ENCODE assay signal across 9 cellular contexts in the genomic region with DNA sequence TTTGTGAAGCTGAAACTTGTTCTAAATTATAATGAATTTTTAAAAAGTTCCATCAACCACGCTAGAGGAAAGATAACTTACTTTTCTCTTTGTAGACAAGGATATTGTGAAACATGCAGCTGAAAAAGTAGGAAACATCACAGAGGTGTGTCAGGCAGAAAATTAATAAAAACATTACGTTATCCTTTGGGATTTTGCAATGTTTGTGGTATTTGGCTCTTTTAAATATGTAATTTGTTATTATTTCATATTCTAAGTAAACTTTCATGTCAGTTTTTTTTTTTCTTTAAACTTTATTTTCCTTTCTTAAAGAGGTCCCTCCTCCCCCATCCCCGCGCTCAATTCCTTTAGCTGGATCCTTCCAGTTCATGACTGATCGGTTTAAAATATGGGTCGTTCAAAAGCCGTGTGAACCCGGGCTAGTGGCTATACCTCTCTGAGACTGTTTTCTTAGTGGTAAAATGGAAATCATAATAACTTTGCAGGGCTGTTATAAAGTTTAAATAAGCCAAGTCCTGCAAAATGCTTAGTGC. TPM values are rescaled to one million over a fixed set of nuclear protein-coding genes. Genes with fewer than 3 reads are reported as not detected.
A peak's percentile ranks its signal among the peaks of the same experiment; 100 is the strongest.
DNase-seq lines count a peak whose midpoint lies in the region; ATAC-seq and TF ChIP-seq lines count a peak whose summit lies in the region.
"Had no signal": no experiment of that assay in that cellular context is flagged by ENCODE, and none has a peak within 500 bp of the region (broad histone marks: within the 10 kb centered on the region; RNA-seq: fewer than 3 reads in every experiment).

No MANE protein-coding gene starts in this region.

- H3K27ac ChIP-seq in duodenal mucosa (ENCODE audit: low read depth, low read length): no peak overlapping the region
- peak overlapping the region; percentile 54 for H3K27ac ChIP-seq in neural cell (ENCODE audit: low read length)

- H4K20me1 ChIP-seq in neural cell (ENCODE audit: insufficient read depth): no peaks in the 10 kb centered on the region

- no peak for TF ChIP-seq CTCF in Caco-2 (IDR thresholded peaks at IDR 0.05; ENCODE audit: insufficient read depth in 1 of 2, low read depth in 1 of 2, low read length in 1 of 2, severe bottlenecking in 1 of 2, unreplicated experiment in 1 of 2)
- TF ChIP-seq CTCF in neural cell (IDR thresholded peaks at IDR 0.05; ENCODE audit: poor library complexity, severe bottlenecking): no peak

- TF ChIP-seq EP300 in neural cell (conservative IDR thresholded peaks at IDR 0.05; ENCODE audit: poor library complexity, severe bottlenecking): no peak

- H3K9ac ChIP-seq in duodenal mucosa (ENCODE audit: low read depth in 1 of 2, low read length in 2 of 2) (no peak overlapping the region), neural cell (ENCODE audit: low read length) (peak overlapping the region; percentile 51)

- H3F3A ChIP-seq in neural cell (ENCODE audit: insufficient read depth, low read length, poor library complexity, severe bottlenecking): no peaks in the 10 kb centered on the region

- no peaks in the 10 kb centered on the region for H3K36me3 Mint-ChIP-seq in Caco-2 (ENCODE audit: insufficient read depth, unreplicated experiment)

- no peak overlapping the region for H3K4me3 Mint-ChIP-seq in Caco-2 (ENCODE audit: unreplicated experiment)

- no peaks in the 10 kb centered on the region for H3K9me3 ChIP-seq in Caco-2
- no peaks in the 10 kb centered on the region for H3K9me3 ChIP-seq in duodenal mucosa (ENCODE audit: control insufficient read depth in 1 of 2, low read length in 2 of 2)
- H3K9me3 ChIP-seq in neural cell (ENCODE audit: low read length): no peaks in the 10 kb centered on the region

- no peak for DNase-seq in Caco-2
- no peak for DNase-seq in middle frontal gyrus (ENCODE audit: extremely low spot score, low spot score)
- DNase-seq in retina: no peak

- CTCF ChIA-PET in Caco-2 (lab: Charles Lee): interaction anchor here (0.9 to 1.6 kb wide), 10 partner anchors 20 to 286 kb away, joined by 3 to 6 read pairs (median 4); a partner anchor contains a TSS

- H3K27me3 ChIP-seq in Caco-2 (replicated peaks; ENCODE audit: control insufficient read depth, insufficient read depth, low read length) (no peaks in the 10 kb centered on the region), duodenal mucosa (ENCODE audit: control insufficient read depth in 1 of 2, insufficient read depth in 2 of 2, low read length in 2 of 2) (peaks cover 0 to 2% of the 10 kb centered on the region in 2 donors), neural cell (ENCODE audit: insufficient read depth, low read depth, low read length) (no peaks in the 10 kb centered on the region)

- H3K9me2 ChIP-seq in neural cell (ENCODE audit: insufficient read depth, low read length): no peaks in the 10 kb centered on the region

- H3K4me1 ChIP-seq in Caco-2: no peaks in the 10 kb centered on the region
- H3K4me1 ChIP-seq in duodenal mucosa (ENCODE audit: control insufficient read depth in 1 of 2, insufficient read depth in 2 of 2, low read length in 2 of 2): peaks cover 6 to 8% of the 10 kb centered on the region in 2 donors

- peak; percentile 8 for TF ChIP-seq RAD21 in neural cell (conservative IDR thresholded peaks at IDR 0.05)

- no peaks in the 10 kb centered on the region for H3K79me2 ChIP-seq in neural cell (replicated peaks; ENCODE audit: insufficient read depth, low read length)

- peaks cover 5% of the 10 kb centered on the region for H3K4me1 Mint-ChIP-seq in Caco-2 (ENCODE audit: low read depth, unreplicated experiment)

- intact Hi-C loops in Caco-2 (cut with micrococcal nuclease; ENCODE audit: unreplicated experiment): no loop called here

- H3K4me3 ChIP-seq in Caco-2 (ENCODE audit: low read depth, low read length) (peak overlapping the region; percentile 46), duodenal mucosa (ENCODE audit: low read depth in 1 of 2, low read length in 2 of 2) (peak overlapping the region; percentile 75 to 81), neural cell (ENCODE audit: low read length) (peak overlapping the region; percentile 71)

- ATAC-seq in HG03439 (IDR thresholded peaks at IDR 0.05; ENCODE audit: unreplicated experiment) (peak; percentile 4), GM18520 (IDR thresholded peaks at IDR 0.05; ENCODE audit: unreplicated experiment) (no peak), GM21786 (IDR thresholded peaks at IDR 0.05; ENCODE audit: unreplicated experiment) (no peak)

- H3K27ac Mint-ChIP-seq in Caco-2 (ENCODE audit: unreplicated experiment): no peak overlapping the region

- H2AFZ ChIP-seq in neural cell (ENCODE audit: low read depth, low read length): peak overlapping the region; percentile 17

- no TSS peak for BruUV-seq in Caco-2 (replicated peaks; lab: Mats Ljungman, UMichigan)

- no peaks in the 10 kb centered on the region for H3K9me3 Mint-ChIP-seq in Caco-2 (ENCODE audit: unreplicated experiment)

- H3K36me3 ChIP-seq in Caco-2 (ENCODE audit: control insufficient read depth, insufficient read depth, low read length) (no peaks in the 10 kb centered on the region), duodenal mucosa (ENCODE audit: control insufficient read depth in 1 of 2, insufficient read depth in 2 of 2, low read length in 2 of 2) (no peaks in the 10 kb centered on the region), neural cell (ENCODE audit: insufficient read depth, low read length) (no peaks in the 10 kb centered on the region)

- POLR2A ChIA-PET in Caco-2 (lab: Charles Lee): interaction anchor here (0.5 to 1.0 kb wide), 9 partner anchors 11 to 410 kb away, joined by 3 to 10 read pairs (median 3); a partner anchor contains a TSS

- peaks cover 7% of the 10 kb centered on the region for H3K27me3 Mint-ChIP-seq in Caco-2 (ENCODE audit: insufficient read depth, unreplicated experiment)

- H3K4me2 ChIP-seq in neural cell (ENCODE audit: low read length): peak overlapping the region; percentile 46

TF ChIP-seq in neural cell, 6 proteins besides CTCF, POLR2A, EP300 and RAD21:
- TF ChIP-seq, protein P1, sequence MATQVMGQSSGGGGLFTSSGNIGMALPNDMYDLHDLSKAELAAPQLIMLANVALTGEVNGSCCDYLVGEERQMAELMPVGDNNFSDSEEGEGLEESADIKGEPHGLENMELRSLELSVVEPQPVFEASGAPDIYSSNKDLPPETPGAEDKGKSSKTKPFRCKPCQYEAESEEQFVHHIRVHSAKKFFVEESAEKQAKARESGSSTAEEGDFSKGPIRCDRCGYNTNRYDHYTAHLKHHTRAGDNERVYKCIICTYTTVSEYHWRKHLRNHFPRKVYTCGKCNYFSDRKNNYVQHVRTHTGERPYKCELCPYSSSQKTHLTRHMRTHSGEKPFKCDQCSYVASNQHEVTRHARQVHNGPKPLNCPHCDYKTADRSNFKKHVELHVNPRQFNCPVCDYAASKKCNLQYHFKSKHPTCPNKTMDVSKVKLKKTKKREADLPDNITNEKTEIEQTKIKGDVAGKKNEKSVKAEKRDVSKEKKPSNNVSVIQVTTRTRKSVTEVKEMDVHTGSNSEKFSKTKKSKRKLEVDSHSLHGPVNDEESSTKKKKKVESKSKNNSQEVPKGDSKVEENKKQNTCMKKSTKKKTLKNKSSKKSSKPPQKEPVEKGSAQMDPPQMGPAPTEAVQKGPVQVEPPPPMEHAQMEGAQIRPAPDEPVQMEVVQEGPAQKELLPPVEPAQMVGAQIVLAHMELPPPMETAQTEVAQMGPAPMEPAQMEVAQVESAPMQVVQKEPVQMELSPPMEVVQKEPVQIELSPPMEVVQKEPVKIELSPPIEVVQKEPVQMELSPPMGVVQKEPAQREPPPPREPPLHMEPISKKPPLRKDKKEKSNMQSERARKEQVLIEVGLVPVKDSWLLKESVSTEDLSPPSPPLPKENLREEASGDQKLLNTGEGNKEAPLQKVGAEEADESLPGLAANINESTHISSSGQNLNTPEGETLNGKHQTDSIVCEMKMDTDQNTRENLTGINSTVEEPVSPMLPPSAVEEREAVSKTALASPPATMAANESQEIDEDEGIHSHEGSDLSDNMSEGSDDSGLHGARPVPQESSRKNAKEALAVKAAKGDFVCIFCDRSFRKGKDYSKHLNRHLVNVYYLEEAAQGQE (IDR thresholded peaks at IDR 0.05; ENCODE audit: borderline replicate concordance): no peak
- no peak for TF ChIP-seq TAF1 (IDR thresholded peaks at IDR 0.05; ENCODE audit: low read depth)
- no peak for TF ChIP-seq MXI1 (conservative IDR thresholded peaks at IDR 0.05; ENCODE audit: poor library complexity, severe bottlenecking)

RNA-seq across cellular contexts. Expression of a gene that starts 0.7 kb away (rescaled TPM):
- 17.1 and 21.1 TPM in 2 replicates for total RNA-seq in Caco-2 (2022)
- 0.82 and 1.4 TPM in 2 replicates for polyA plus RNA-seq in neural cell
- 2.7 and 11.9 TPM in 2 replicates for polyA minus RNA-seq in neural cell

RNA-seq across cellular contexts. Expression of a gene that starts 20.9 kb away (rescaled TPM):
- total RNA-seq in Caco-2 (2022): 0.05 TPM in 1 of 2 replicates, not detected in the other
- polyA plus RNA-seq in neural cell: 7.6 and 9.3 TPM in 2 replicates
- 18.0 and 27.3 TPM in 2 replicates for polyA minus RNA-seq in neural cell

RNA-seq across cellular contexts. Expression of a gene that starts 28.3 kb away (rescaled TPM):
- not detected in 2 replicates for total RNA-seq in Caco-2 (2022)
- polyA plus RNA-seq in neural cell: not detected in 2 replicates
- polyA minus RNA-seq in neural cell: not detected in 2 replicates
- total RNA-seq: dermis microvascular lymphatic vessel endothelial cell had no signal

RNA-seq across cellular contexts. Expression of a gene that starts 46.3 kb away (rescaled TPM):
- total RNA-seq in Caco-2 (2022): 3.9 and 4.4 TPM in 2 replicates
- polyA plus RNA-seq in neural cell: 4.4 and 5.2 TPM in 2 replicates
- 2.2 and 2.4 TPM in 2 replicates for polyA minus RNA-seq in neural cell
- total RNA-seq: dermis microvascular lymphatic vessel endothelial cell had no signal
